16 cellular contexts compared by ENCODE assay signal in genomic region chr7:111803015-111803758, GRCh38.
DNase-seq lines count a peak whose midpoint lies in the region; ATAC-seq and TF ChIP-seq lines count a peak whose summit lies in the region.
"Had no signal": no experiment of that assay in that cellular context is flagged by ENCODE, and none has a peak within 500 bp of the region (broad histone marks: within the 10 kb centered on the region; RNA-seq: fewer than 3 reads in every experiment).

No MANE protein-coding gene starts in this region.

- peak overlapping the region in 1 of 2 donors; percentile 1 for H3K4me3 ChIP-seq in ascending aorta
- H3K4me3 ChIP-seq in thoracic aorta, result peak overlapping the region; percentile 13
- H3K4me3 ChIP-seq: A549 had no signal

- H3K4me1 ChIP-seq in ascending aorta, result peaks cover 4 to 6% of the 10 kb centered on the region in 2 donors
- peaks cover 9 to 41% of the 10 kb centered on the region in 2 donors for H3K4me1 ChIP-seq in thoracic aorta (ENCODE audit: control insufficient read depth in 1 of 2, low read depth in 2 of 2)

- H3K27me3 ChIP-seq in ascending aorta, result no peaks in the 10 kb centered on the region
- H3K27me3 ChIP-seq in thoracic aorta (replicated peaks; ENCODE audit: insufficient read depth), result no peaks in the 10 kb centered on the region

- DNase-seq in NCI-H345 (lab: John Stamatoyannopoulos, UW) (peak; percentile 5), NCI-H345 treated with DMSO at 0.1 percent for 48 hours (lab: John Stamatoyannopoulos, UW; ENCODE audit: unreplicated experiment) (no peak), ascending aorta (ENCODE audit: low spot score in 2 of 2) (no peak), hepatic stellate cell (ENCODE audit: low spot score) (peak; percentile 6), thoracic aorta (ENCODE audit: low spot score) (no peak)
- DNase-seq: activated CD4-positive, CD25-positive, alpha-beta regulatory T cell treated with anti-CD3 and anti-CD28 coated beads, Interleukin-2, amount 50 U/mL, for 72 hours; endodermal cell; head of caudate nucleus; NCI-H1048; NCI-H446; nephron progenitor cell; small intestine had no signal

- H3K36me3 ChIP-seq in ascending aorta (no peaks in the 10 kb centered on the region), thoracic aorta (no peaks in the 10 kb centered on the region)

- peaks cover under 1 to 13% of the 10 kb centered on the region in 2 donors for H3K9me3 ChIP-seq in ascending aorta
- peaks cover 13% of the 10 kb centered on the region for H3K9me3 ChIP-seq in thoracic aorta
- H3K9me3 ChIP-seq: A549 had no signal

- intact Hi-C loops in ascending aorta (cut with DNase I), result no loop called here

- H3K27ac ChIP-seq in ascending aorta (peak overlapping the region; percentile 0 to 38), thoracic aorta (peak overlapping the region; percentile 41 to 49)
- H3K27ac ChIP-seq: A549 had no signal

- no peak for TF ChIP-seq CTCF in ascending aorta (IDR thresholded peaks at IDR 0.05)
- TF ChIP-seq CTCF in thoracic aorta (IDR thresholded peaks at IDR 0.05), result no peak

- ATAC-seq in thoracic aorta (ENCODE audit: insufficient number of reproducible peaks, low FRiP score, low read depth) (no peak), HG03045 (IDR thresholded peaks at IDR 0.05; ENCODE audit: unreplicated experiment) (no peak), HG03196 (IDR thresholded peaks at IDR 0.05; ENCODE audit: unreplicated experiment) (no peak), GM18519 (IDR thresholded peaks at IDR 0.05; ENCODE audit: low FRiP score, unreplicated experiment) (no peak)
- ATAC-seq: A549 had no signal

Comparison
In these comparisons a context has a peak if more than half of its experiments do, and no peak if none do; other contexts are left out.
1. DNase-seq: peak in NCI-H345 (single experiment) and hepatic stellate cell (single experiment); none in NCI-H345 treated with DMSO at 0.1 percent for 48 hours (single experiment), ascending aorta (0 of 2) and thoracic aorta (single experiment).